Comparison of ENCODE assay signal across 8 cellular contexts in genomic region chr19:23823952-23824389, GRCh38.
DNase-seq lines count a peak whose midpoint lies in the region; ATAC-seq and TF ChIP-seq lines count a peak whose summit lies in the region.

No MANE protein-coding gene starts in this region.

- peaks cover 25% of the 10 kb centered on the region for H3K9me3 Mint-ChIP-seq in activated T-cell treated with anti-CD3 and anti-CD28 coated beads, Interleukin-2, amount 50 U/mL, for 4 hours
- peaks cover 32% of the 10 kb centered on the region for H3K9me3 Mint-ChIP-seq in activated naive CD8-positive, alpha-beta T cell treated with anti-CD3 and anti-CD28 coated beads, Interleukin-2, amount 10 ng/mL, durations not matched to agents 7 days and 5 days

- no peaks in the 10 kb centered on the region for H3K4me1 Mint-ChIP-seq in activated T-cell treated with anti-CD3 and anti-CD28 coated beads, Interleukin-2, amount 50 U/mL, for 4 hours (ENCODE audit: low read depth)
- H3K4me1 Mint-ChIP-seq in activated naive CD8-positive, alpha-beta T cell treated with anti-CD3 and anti-CD28 coated beads, Interleukin-2, amount 10 ng/mL, durations not matched to agents 7 days and 5 days = peaks cover 3% of the 10 kb centered on the region

- ATAC-seq in activated T-cell treated with anti-CD3 and anti-CD28 coated beads, Interleukin-2, amount 50 U/mL, for 4 hours = no peak
- ATAC-seq in activated naive CD8-positive, alpha-beta T cell treated with anti-CD3 and anti-CD28 coated beads, Interleukin-2, amount 10 ng/mL, durations not matched to agents 7 days and 5 days (ENCODE audit: low read depth) = peak; percentile 22
- ATAC-seq in HG03521 (IDR thresholded peaks at IDR 0.05; ENCODE audit: unreplicated experiment) = no peak
- ATAC-seq in HG02642 (IDR thresholded peaks at IDR 0.05; ENCODE audit: poor library complexity, unreplicated experiment) = no peak

- H3K27me3 Mint-ChIP-seq in activated T-cell treated with anti-CD3 and anti-CD28 coated beads, Interleukin-2, amount 50 U/mL, for 4 hours (ENCODE audit: low read depth) = no peaks in the 10 kb centered on the region
- H3K27me3 Mint-ChIP-seq in activated naive CD8-positive, alpha-beta T cell treated with anti-CD3 and anti-CD28 coated beads, Interleukin-2, amount 10 ng/mL, durations not matched to agents 7 days and 5 days = no peaks in the 10 kb centered on the region

- H3K36me3 Mint-ChIP-seq in activated T-cell treated with anti-CD3 and anti-CD28 coated beads, Interleukin-2, amount 50 U/mL, for 4 hours (ENCODE audit: insufficient read depth) = no peaks in the 10 kb centered on the region
- peaks cover 6% of the 10 kb centered on the region for H3K36me3 Mint-ChIP-seq in activated naive CD8-positive, alpha-beta T cell treated with anti-CD3 and anti-CD28 coated beads, Interleukin-2, amount 10 ng/mL, durations not matched to agents 7 days and 5 days

- peak; percentile 43 for TF ChIP-seq CTCF in LNCaP clone FGC (IDR thresholded peaks at IDR 0.05; ENCODE audit: control insufficient read depth, extremely low read depth, insufficient read depth)

- DNase-seq in activated T-cell treated with anti-CD3 and anti-CD28 coated beads, Interleukin-2, amount 50 U/mL, for 48 hours = peak; percentile 23 to 32
- DNase-seq in activated T-cell treated with anti-CD3 and anti-CD28 coated beads, Interleukin-2, amount 50 U/mL, for 4 hours = no peak
- peak; percentile 18 for DNase-seq in LNCaP clone FGC (ENCODE audit: low read depth)
- DNase-seq in activated naive CD8-positive, alpha-beta T cell treated with anti-CD3 and anti-CD28 coated beads, Interleukin-2, amount 10 ng/mL, durations not matched to agents 7 days and 5 days = no peak
- peak; percentile 6 for DNase-seq in renal cortical epithelial cell (ENCODE audit: low read depth)
- DNase-seq in AG08395 (ENCODE audit: low spot score) = no peak

- H3K4me3 Mint-ChIP-seq in activated T-cell treated with anti-CD3 and anti-CD28 coated beads, Interleukin-2, amount 50 U/mL, for 4 hours = no peak overlapping the region
- no peak overlapping the region for H3K4me3 Mint-ChIP-seq in activated naive CD8-positive, alpha-beta T cell treated with anti-CD3 and anti-CD28 coated beads, Interleukin-2, amount 10 ng/mL, durations not matched to agents 7 days and 5 days

- no peak overlapping the region for H3K4me3 ChIP-seq in LNCaP clone FGC (ENCODE audit: low read depth, low read length)

- POLR2A ChIA-PET in activated naive CD8-positive, alpha-beta T cell treated with anti-CD3 and anti-CD28 coated beads, Interleukin-2, amount 10 ng/mL, durations not matched to agents 7 days and 5 days (lab: Charles Lee) = interaction anchor here (0.8 kb wide), 1 partner anchor 65 kb away, joined by 3 read pairs; the partner anchor contains the start of gene ZNF681

- no peak overlapping the region for H3K27ac Mint-ChIP-seq in activated naive CD8-positive, alpha-beta T cell treated with anti-CD3 and anti-CD28 coated beads, Interleukin-2, amount 10 ng/mL, durations not matched to agents 7 days and 5 days

Comparison
In these comparisons a context has a peak if more than half of its experiments do, and no peak if none do; other contexts are left out.
1. DNase-seq: peak in activated T-cell treated with anti-CD3 and anti-CD28 coated beads, Interleukin-2, amount 50 U/mL, for 48 hours (2 of 2), LNCaP clone FGC (single experiment) and renal cortical epithelial cell (single experiment); none in activated T-cell treated with anti-CD3 and anti-CD28 coated beads, Interleukin-2, amount 50 U/mL, for 4 hours (single experiment), activated naive CD8-positive, alpha-beta T cell treated with anti-CD3 and anti-CD28 coated beads, Interleukin-2, amount 10 ng/mL, durations not matched to agents 7 days and 5 days (single experiment) and AG08395 (single experiment).